Comparison of ENCODE assay signal across 8 cellular contexts in the genomic region with DNA sequence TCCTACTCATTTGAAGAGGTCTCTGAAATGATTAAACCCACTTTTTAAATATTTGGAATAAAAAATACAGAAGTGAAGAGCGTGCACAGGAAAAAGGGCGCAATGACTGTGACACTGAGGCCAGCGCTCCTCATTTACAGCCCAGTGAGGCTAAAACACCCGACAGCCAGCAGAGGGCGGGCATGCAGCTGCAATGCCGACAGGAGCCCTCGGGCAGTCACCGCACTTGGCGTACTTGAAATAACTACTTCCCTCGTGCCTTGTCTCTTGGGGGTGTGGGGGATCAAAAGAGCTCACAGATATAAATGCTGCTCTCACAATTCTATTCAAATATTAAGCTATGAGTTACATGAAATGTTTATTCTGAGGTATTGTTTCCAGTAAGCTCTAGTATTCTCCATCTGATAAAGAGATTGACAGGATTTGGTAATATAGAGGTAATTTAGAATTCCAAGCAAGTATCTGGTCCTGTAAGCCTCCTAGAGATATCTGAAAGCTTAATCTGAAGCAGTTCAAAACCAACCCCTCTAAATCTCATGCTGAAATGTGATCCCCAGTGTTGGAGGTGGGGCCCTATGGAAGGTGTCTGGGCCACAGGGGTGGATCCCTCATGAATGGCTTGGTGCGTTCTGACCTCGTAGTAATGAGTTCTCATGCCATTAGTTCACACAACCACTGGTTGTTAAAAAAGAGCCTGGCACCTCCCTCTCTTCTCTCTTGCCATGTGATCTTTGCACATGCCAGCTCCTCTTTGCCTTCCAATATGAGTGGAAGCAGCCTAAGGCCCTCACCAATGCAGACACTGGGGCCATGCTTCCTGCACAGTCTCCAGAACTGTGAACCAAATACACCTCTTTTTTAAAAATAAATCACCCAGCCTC.
DNase-seq lines count a peak whose midpoint lies in the region; ATAC-seq and TF ChIP-seq lines count a peak whose summit lies in the region.

No MANE protein-coding gene starts in this region.

- H3K27ac ChIP-seq in heart left ventricle: peak overlapping the region in 2 of 12 donors; percentile 14 to 36
- H3K27ac ChIP-seq in aorta (ENCODE audit: low read depth in 1 of 2, low read length in 2 of 2): no peak overlapping the region

- peak; percentile 11 for DNase-seq in DMS153 (lab: John Stamatoyannopoulos, UW)
- peak; percentile 67 for DNase-seq in H7
- peak; percentile 21 for DNase-seq in NCI-H1417 treated with DMSO at 0.1 percent for 48 hours (lab: John Stamatoyannopoulos, UW)
- DNase-seq in T follicular helper cell (ENCODE audit: low read depth): peak; percentile 64
- DNase-seq in activated naive CD8-positive, alpha-beta T cell treated with anti-CD3 and anti-CD28 coated beads, Interleukin-2, amount 50 U/mL, for 16 hours (ENCODE audit: low read depth, low spot score): peak; percentile 69
- DNase-seq in heart left ventricle: peak; percentile 82 to 90 (median 87)
- peak; percentile 24 for DNase-seq in pulmonary artery endothelial cell (ENCODE audit: low read depth, low spot score)
- peak; percentile 89 to 93 for DNase-seq in aorta

- TF ChIP-seq CTCF in heart left ventricle (IDR thresholded peaks at IDR 0.05): peak; percentile 86 to 99 (median 94)

- ATAC-seq in heart left ventricle (peak; percentile 84 to 98 (median 96)), aorta (ENCODE audit: low FRiP score) (peak; percentile 91)

- no peak for TF ChIP-seq POLR2A in heart left ventricle (IDR thresholded peaks at IDR 0.05)

- no peaks in the 10 kb centered on the region for H3K9me3 ChIP-seq in heart left ventricle
- no peaks in the 10 kb centered on the region for H3K9me3 ChIP-seq in aorta (ENCODE audit: control insufficient read depth, low read length)

- no peaks in the 10 kb centered on the region for H3K27me3 ChIP-seq in H7 (ENCODE audit: control insufficient read depth, insufficient read depth, low read length)
- no peaks in the 10 kb centered on the region for H3K27me3 ChIP-seq in heart left ventricle
- H3K27me3 ChIP-seq in aorta (ENCODE audit: control insufficient read depth in 1 of 2, insufficient read depth in 2 of 2, low read length in 1 of 2): no peaks in the 10 kb centered on the region

- peaks cover 2% of the 10 kb centered on the region for H3K36me3 ChIP-seq in H7 (replicated peaks; ENCODE audit: control insufficient read depth, insufficient read depth, low read length)
- peaks cover 0 to 85% (median 82%) of the 10 kb centered on the region in 9 donors for H3K36me3 ChIP-seq in heart left ventricle
- H3K36me3 ChIP-seq in aorta (ENCODE audit: control insufficient read depth in 1 of 2, insufficient read depth in 2 of 2, low read length in 1 of 2): peaks cover 5% of the 10 kb centered on the region in 2 donors

- intact Hi-C loops in heart left ventricle (cut with DNase I) (loop anchor here (1.0 to 10.0 kb wide), 16 partner anchors 188 to 580 kb away; partner anchors contain the start of gene TMEM131 (in 7 of the 10)), aorta (cut with DNase I) (loop anchor here (2.0 to 10.0 kb wide), 4 partner anchors 188 to 578 kb away; partner anchors contain the start of gene TMEM131 (in 2 of the 2))

- WGBS in heart left ventricle, 4 donors: 17 to 24% (median 21%) methylated on average over 12 of the region's 12 CpGs
- WGBS in aorta, 2 donors: 19 to 22% methylated on average over 12 of the region's 12 CpGs

- H3K4me3 ChIP-seq in H7 (ENCODE audit: insufficient read depth, low read depth, low read length) (no peak overlapping the region), heart left ventricle (no peak overlapping the region), aorta (ENCODE audit: low read length in 2 of 2) (no peak overlapping the region)

- peaks cover 0 to 8% (median 5%) of the 10 kb centered on the region in 12 donors for H3K4me1 ChIP-seq in heart left ventricle
- H3K4me1 ChIP-seq in aorta (ENCODE audit: control insufficient read depth in 1 of 2, insufficient read depth in 2 of 2, low read length in 2 of 2): no peaks in the 10 kb centered on the region

Comparison
In these comparisons a context has a peak if more than half of its experiments do, and no peak if none do; other contexts are left out.
1. DNase-seq: peak in every context shown above with its lines; median percentile 91 in aorta; 87 in heart left ventricle; 69 in activated naive CD8-positive, alpha-beta T cell treated with anti-CD3 and anti-CD28 coated beads, Interleukin-2, amount 50 U/mL, for 16 hours; 67 in H7; 64 in T follicular helper cell; 24 in pulmonary artery endothelial cell; 21 in NCI-H1417 treated with DMSO at 0.1 percent for 48 hours; 11 in DMS153.